1 cellular context compared by ENCODE assay signal in the genomic region with DNA sequence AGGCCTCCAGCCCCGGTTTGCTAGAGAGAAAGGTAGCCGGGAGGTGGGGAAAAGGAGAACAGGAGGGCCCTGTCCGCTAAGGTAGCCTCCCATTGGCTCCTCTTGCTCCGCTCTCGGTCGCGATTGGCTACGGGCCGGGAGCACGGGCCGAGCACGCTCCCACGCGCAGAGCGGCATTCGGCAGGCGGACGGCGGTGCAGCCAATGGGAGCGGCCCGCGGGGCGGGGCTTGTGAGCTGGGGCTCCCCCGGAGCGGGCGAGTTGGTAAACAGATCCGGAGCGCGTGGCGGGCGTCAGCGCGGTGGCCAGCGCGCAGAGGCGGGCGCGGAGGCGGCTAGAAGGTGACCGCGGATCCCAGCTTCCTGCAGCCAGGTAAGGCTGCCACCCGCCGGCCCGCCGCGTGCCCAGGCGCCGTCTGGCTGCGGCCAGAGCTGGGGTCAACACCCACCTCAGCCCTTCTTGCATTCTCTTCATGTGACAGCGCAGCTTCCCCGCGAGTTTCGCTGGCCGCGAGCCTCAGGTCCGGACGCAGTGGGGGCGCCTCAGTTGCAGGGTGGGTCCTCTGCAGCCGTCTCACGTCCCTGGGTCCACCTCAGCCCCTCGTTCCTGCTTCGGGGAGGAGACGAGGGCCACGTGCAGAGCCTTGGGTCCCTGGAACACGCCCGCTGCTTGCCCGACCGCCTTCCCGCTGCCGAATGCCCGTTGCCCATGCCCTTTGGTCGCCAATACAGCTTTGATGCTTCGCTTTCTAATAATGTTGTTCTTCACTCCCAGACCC.
A peak's percentile ranks its signal among the peaks of the same experiment; 100 is the strongest.
TF ChIP-seq lines count a peak whose summit lies in the region.

A gene (plus strand): TSS at position 266 of the 777 bp plus-strand sequence. CDS start 21,092 bp downstream, outside the sequence.

TF ChIP-seq in SK-N-SH, 30 proteins besides CTCF, POLR2A, EP300 and RAD21 (continued from another document):
- TF ChIP-seq EZH2phosphoT487 (IDR thresholded peaks at IDR 0.05; ENCODE audit: borderline replicate concordance, low read depth), result no peak
- peak; percentile 85 for TF ChIP-seq RFX5 (IDR thresholded peaks at IDR 0.05; ENCODE audit: low read length)
- TF ChIP-seq RCOR1 (IDR thresholded peaks at IDR 0.05; ENCODE audit: low read length), result no peak
- TF ChIP-seq ELF1 (IDR thresholded peaks at IDR 0.05), result no peak
- no peak for TF ChIP-seq POLR2AphosphoS5 (IDR thresholded peaks at IDR 0.05; ENCODE audit: low read depth, low read length)
- TF ChIP-seq, protein P1, sequence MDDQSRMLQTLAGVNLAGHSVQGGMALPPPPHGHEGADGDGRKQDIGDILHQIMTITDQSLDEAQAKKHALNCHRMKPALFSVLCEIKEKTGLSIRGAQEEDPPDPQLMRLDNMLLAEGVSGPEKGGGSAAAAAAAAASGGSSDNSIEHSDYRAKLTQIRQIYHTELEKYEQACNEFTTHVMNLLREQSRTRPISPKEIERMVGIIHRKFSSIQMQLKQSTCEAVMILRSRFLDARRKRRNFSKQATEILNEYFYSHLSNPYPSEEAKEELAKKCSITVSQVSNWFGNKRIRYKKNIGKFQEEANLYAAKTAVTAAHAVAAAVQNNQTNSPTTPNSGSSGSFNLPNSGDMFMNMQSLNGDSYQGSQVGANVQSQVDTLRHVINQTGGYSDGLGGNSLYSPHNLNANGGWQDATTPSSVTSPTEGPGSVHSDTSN (IDR thresholded peaks at IDR 0.05), result no peak
- TF ChIP-seq JUND (IDR thresholded peaks at IDR 0.05), result no peak
- no peak for TF ChIP-seq SMC3 (IDR thresholded peaks at IDR 0.05; ENCODE audit: low read depth, low read length)
- TF ChIP-seq, protein P2, sequence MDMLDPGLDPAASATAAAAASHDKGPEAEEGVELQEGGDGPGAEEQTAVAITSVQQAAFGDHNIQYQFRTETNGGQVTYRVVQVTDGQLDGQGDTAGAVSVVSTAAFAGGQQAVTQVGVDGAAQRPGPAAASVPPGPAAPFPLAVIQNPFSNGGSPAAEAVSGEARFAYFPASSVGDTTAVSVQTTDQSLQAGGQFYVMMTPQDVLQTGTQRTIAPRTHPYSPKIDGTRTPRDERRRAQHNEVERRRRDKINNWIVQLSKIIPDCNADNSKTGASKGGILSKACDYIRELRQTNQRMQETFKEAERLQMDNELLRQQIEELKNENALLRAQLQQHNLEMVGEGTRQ (IDR thresholded peaks at IDR 0.05; ENCODE audit: borderline replicate concordance, low read depth, low read length), result peak; percentile 27; the same call in 1 of the 2 replicates
- no peak for TF ChIP-seq GATA2 (CRISPR knock-in tag; IDR thresholded peaks at IDR 0.05)
- TF ChIP-seq, protein P3, sequence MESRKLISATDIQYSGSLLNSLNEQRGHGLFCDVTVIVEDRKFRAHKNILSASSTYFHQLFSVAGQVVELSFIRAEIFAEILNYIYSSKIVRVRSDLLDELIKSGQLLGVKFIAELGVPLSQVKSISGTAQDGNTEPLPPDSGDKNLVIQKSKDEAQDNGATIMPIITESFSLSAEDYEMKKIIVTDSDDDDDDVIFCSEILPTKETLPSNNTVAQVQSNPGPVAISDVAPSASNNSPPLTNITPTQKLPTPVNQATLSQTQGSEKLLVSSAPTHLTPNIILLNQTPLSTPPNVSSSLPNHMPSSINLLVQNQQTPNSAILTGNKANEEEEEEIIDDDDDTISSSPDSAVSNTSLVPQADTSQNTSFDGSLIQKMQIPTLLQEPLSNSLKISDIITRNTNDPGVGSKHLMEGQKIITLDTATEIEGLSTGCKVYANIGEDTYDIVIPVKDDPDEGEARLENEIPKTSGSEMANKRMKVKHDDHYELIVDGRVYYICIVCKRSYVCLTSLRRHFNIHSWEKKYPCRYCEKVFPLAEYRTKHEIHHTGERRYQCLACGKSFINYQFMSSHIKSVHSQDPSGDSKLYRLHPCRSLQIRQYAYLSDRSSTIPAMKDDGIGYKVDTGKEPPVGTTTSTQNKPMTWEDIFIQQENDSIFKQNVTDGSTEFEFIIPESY (IDR thresholded peaks at IDR 0.05; ENCODE audit: borderline replicate concordance, low read depth), result no peak
- no peak for TF ChIP-seq FOXM1 (IDR thresholded peaks at IDR 0.05; ENCODE audit: low read depth)
- TF ChIP-seq NRF1 (IDR thresholded peaks at IDR 0.05; ENCODE audit: low read depth, low read length), result no peak
- TF ChIP-seq RXRA (IDR thresholded peaks at IDR 0.05; ENCODE audit: borderline replicate concordance, low read depth), result no peak
- no peak for TF ChIP-seq YY1 (IDR thresholded peaks at IDR 0.05; ENCODE audit: low read depth)
- TF ChIP-seq, protein P4, sequence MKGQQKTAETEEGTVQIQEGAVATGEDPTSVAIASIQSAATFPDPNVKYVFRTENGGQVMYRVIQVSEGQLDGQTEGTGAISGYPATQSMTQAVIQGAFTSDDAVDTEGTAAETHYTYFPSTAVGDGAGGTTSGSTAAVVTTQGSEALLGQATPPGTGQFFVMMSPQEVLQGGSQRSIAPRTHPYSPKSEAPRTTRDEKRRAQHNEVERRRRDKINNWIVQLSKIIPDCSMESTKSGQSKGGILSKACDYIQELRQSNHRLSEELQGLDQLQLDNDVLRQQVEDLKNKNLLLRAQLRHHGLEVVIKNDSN (IDR thresholded peaks at IDR 0.05; ENCODE audit: borderline replicate concordance, low read depth), result 0 out of 2 replicates have a peak, but pooled peaks have one; percentile 36
